19 cellular contexts compared by ENCODE assay signal in the genomic region with DNA sequence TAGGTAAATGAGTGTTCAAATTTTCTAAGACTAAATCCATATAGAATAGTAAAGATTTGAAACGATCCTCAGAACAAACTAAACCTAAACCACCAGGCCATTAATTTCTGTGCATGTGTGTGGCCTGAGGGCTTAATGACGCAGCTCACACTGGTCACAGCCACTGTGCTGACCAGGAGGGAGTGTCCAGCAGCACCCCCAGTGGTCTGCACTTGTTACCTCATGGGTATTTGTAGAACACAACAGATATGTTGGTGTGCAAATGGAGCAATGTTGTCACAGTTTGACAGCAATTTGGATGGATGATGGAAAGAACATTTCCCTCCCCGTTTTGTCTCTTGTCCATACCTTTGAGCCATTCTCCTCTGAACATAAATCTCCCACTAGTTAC.
A peak's percentile ranks its signal among the peaks of the same experiment; 100 is the strongest.
DNase-seq lines count a peak whose midpoint lies in the region; ATAC-seq and TF ChIP-seq lines count a peak whose summit lies in the region.
"Had no signal": no experiment of that assay in that cellular context is flagged by ENCODE, and none has a peak within 500 bp of the region (broad histone marks: within the 10 kb centered on the region; RNA-seq: fewer than 3 reads in every experiment).

No MANE protein-coding gene starts in this region.

- H3K36me3 ChIP-seq in H7 (replicated peaks; ENCODE audit: control insufficient read depth, insufficient read depth, low read length) (no peaks in the 10 kb centered on the region), kidney epithelial cell (ENCODE audit: control insufficient read depth, insufficient read depth, low read length) (no peaks in the 10 kb centered on the region), tibial artery (no peaks in the 10 kb centered on the region), tibial nerve (no peaks in the 10 kb centered on the region)
- H3K36me3 ChIP-seq: HAP-1, left lung, right atrium auricular region, SJSA1, transverse colon had no signal

- no peaks in the 10 kb centered on the region for H3K27me3 ChIP-seq in H7 (ENCODE audit: control insufficient read depth, insufficient read depth, low read length)
- H3K27me3 ChIP-seq in kidney epithelial cell (ENCODE audit: control insufficient read depth, insufficient read depth, low read length): peaks cover 2% of the 10 kb centered on the region
- H3K27me3 ChIP-seq in tibial artery: no peaks in the 10 kb centered on the region
- no peaks in the 10 kb centered on the region for H3K27me3 ChIP-seq in tibial nerve
- H3K27me3 ChIP-seq: left lung, right atrium auricular region, SJSA1, transverse colon had no signal

- TF ChIP-seq POLR2A in tibial nerve (IDR thresholded peaks at IDR 0.05): no peak

- no peak overlapping the region for H3K27ac ChIP-seq in tibial artery
- H3K27ac ChIP-seq in tibial nerve: no peak overlapping the region
- H3K27ac ChIP-seq: left lung, right atrium auricular region, SJSA1, transverse colon had no signal

- ATAC-seq in SK-N-SH treated with all-trans-retinoic acid at 6 μM for 48 hours: peak; percentile 43; the same call in 1 of the 3 replicates
- no peak for ATAC-seq in HG02970 (IDR thresholded peaks at IDR 0.05; ENCODE audit: low FRiP score, unreplicated experiment)
- ATAC-seq: activated T-helper 17 cell treated with anti-CD3 and anti-CD28 coated beads, Interleukin-2, amount 50 U/mL, for 72 hours; left lung had no signal

- DNase-seq in AG10803 (ENCODE audit: low read depth): no peak
- peak; percentile 22 for DNase-seq in H7
- no peak for DNase-seq in kidney epithelial cell (ENCODE audit: low read depth)
- no peak for DNase-seq in UCSD-AML1 (lab: John Stamatoyannopoulos, UW; ENCODE audit: unreplicated experiment)
- no peak for DNase-seq in tibial artery
- DNase-seq in tibial nerve (ENCODE audit: low spot score in 2 of 2): no peak
- DNase-seq: activated CD4-positive, alpha-beta memory T cell treated with anti-CD3 and anti-CD28 coated beads, Interleukin-2, amount 10 ng/mL, durations not matched to agents 7 days and 5 days; amniotic stem cell; cortex of kidney; left lung; NCI-H1436; stimulated activated CD4-positive, alpha-beta T cell treated with anti-CD3 and anti-CD28 coated beads, Interleukin-4, amount 100 ng/mL, for 1 hour; transverse colon had no signal

- TF ChIP-seq CTCF in AG10803 (conservative IDR thresholded peaks at IDR 0.05; ENCODE audit: low read length): peak; percentile 18; the same call in 1 of the 2 replicates
- peak; percentile 46 for TF ChIP-seq CTCF in kidney epithelial cell (IDR thresholded peaks at IDR 0.05; ENCODE audit: insufficient read depth, low read length, poor library complexity, severe bottlenecking)
- TF ChIP-seq CTCF in tibial artery (IDR thresholded peaks at IDR 0.05): no peak
- TF ChIP-seq CTCF in tibial nerve (IDR thresholded peaks at IDR 0.05): no peak

- 49 to 68% methylated on average over 3 of the region's 3 CpGs for WGBS in tibial nerve, 2 donors

- no peaks in the 10 kb centered on the region for H3K4me1 ChIP-seq in tibial artery
- H3K4me1 ChIP-seq in tibial nerve: no peaks in the 10 kb centered on the region
- H3K4me1 ChIP-seq: HAP-1, left lung, transverse colon had no signal

- H3K4me3 ChIP-seq in AG10803 (ENCODE audit: low read length) (no peak overlapping the region), H7 (ENCODE audit: insufficient read depth, low read depth, low read length) (no peak overlapping the region), kidney epithelial cell (ENCODE audit: low read depth, low read length) (no peak overlapping the region), tibial artery (no peak overlapping the region), tibial nerve (no peak overlapping the region)
- H3K4me3 ChIP-seq: HAP-1, left lung, right atrium auricular region, SJSA1, transverse colon had no signal

- H3K9me3 ChIP-seq in tibial artery: no peaks in the 10 kb centered on the region
- H3K9me3 ChIP-seq in tibial nerve: no peaks in the 10 kb centered on the region
- H3K9me3 ChIP-seq: HAP-1, left lung, right atrium auricular region, SJSA1, transverse colon had no signal

- intact Hi-C loops in tibial artery (cut with DNase I; ENCODE audit: low total_unique reads): no loop called here

- TF ChIP-seq EP300 in tibial nerve (IDR thresholded peaks at IDR 0.05): no peak

TF ChIP-seq in SK-N-SH treated with all-trans-retinoic acid at 6 μM for 48 hours, 23 proteins besides CTCF, POLR2A, EP300 and RAD21 (continues in another document):
- TF ChIP-seq, protein P1, sequence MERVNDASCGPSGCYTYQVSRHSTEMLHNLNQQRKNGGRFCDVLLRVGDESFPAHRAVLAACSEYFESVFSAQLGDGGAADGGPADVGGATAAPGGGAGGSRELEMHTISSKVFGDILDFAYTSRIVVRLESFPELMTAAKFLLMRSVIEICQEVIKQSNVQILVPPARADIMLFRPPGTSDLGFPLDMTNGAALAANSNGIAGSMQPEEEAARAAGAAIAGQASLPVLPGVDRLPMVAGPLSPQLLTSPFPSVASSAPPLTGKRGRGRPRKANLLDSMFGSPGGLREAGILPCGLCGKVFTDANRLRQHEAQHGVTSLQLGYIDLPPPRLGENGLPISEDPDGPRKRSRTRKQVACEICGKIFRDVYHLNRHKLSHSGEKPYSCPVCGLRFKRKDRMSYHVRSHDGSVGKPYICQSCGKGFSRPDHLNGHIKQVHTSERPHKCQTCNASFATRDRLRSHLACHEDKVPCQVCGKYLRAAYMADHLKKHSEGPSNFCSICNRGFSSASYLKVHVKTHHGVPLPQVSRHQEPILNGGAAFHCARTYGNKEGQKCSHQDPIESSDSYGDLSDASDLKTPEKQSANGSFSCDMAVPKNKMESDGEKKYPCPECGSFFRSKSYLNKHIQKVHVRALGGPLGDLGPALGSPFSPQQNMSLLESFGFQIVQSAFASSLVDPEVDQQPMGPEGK (CRISPR knock-in tag; IDR thresholded peaks at IDR 0.05; ENCODE audit: borderline replicate concordance): no peak
- no peak for TF ChIP-seq ESRRG (CRISPR knock-in tag; IDR thresholded peaks at IDR 0.05)
- no peak for TF ChIP-seq PPARA (CRISPR knock-in tag; IDR thresholded peaks at IDR 0.05; ENCODE audit: borderline replicate concordance)
- no peak for TF ChIP-seq ZNF8 (CRISPR knock-in tag; IDR thresholded peaks at IDR 0.05)
- TF ChIP-seq OSR1 (CRISPR knock-in tag; IDR thresholded peaks at IDR 0.05): no peak
- no peak for TF ChIP-seq ZC3H10 (CRISPR knock-in tag; IDR thresholded peaks at IDR 0.05)
- no peak for TF ChIP-seq CSDC2 (CRISPR knock-in tag; IDR thresholded peaks at IDR 0.05)
- no peak for TF ChIP-seq ZFP30 (CRISPR knock-in tag; IDR thresholded peaks at IDR 0.05)
- TF ChIP-seq, protein P2, sequence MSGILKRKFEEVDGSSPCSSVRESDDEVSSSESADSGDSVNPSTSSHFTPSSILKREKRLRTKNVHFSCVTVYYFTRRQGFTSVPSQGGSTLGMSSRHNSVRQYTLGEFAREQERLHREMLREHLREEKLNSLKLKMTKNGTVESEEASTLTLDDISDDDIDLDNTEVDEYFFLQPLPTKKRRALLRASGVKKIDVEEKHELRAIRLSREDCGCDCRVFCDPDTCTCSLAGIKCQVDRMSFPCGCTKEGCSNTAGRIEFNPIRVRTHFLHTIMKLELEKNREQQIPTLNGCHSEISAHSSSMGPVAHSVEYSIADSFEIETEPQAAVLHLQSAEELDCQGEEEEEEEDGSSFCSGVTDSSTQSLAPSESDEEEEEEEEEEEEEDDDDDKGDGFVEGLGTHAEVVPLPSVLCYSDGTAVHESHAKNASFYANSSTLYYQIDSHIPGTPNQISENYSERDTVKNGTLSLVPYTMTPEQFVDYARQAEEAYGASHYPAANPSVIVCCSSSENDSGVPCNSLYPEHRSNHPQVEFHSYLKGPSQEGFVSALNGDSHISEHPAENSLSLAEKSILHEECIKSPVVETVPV (CRISPR knock-in tag; IDR thresholded peaks at IDR 0.05): no peak
- no peak for TF ChIP-seq ARNTL (CRISPR knock-in tag; IDR thresholded peaks at IDR 0.05; ENCODE audit: borderline replicate concordance, low read depth)
- TF ChIP-seq RARB (CRISPR knock-in tag; IDR thresholded peaks at IDR 0.05): no peak
- TF ChIP-seq ZNF565 (CRISPR knock-in tag; conservative IDR thresholded peaks at IDR 0.05; ENCODE audit: low read depth): no peak
- TF ChIP-seq ZNF70 (CRISPR knock-in tag; IDR thresholded peaks at IDR 0.05): no peak
- TF ChIP-seq TOX (CRISPR knock-in tag; IDR thresholded peaks at IDR 0.05; ENCODE audit: borderline replicate concordance): no peak
- no peak for TF ChIP-seq GLIS3 (CRISPR knock-in tag; IDR thresholded peaks at IDR 0.05)
- TF ChIP-seq, protein P3, sequence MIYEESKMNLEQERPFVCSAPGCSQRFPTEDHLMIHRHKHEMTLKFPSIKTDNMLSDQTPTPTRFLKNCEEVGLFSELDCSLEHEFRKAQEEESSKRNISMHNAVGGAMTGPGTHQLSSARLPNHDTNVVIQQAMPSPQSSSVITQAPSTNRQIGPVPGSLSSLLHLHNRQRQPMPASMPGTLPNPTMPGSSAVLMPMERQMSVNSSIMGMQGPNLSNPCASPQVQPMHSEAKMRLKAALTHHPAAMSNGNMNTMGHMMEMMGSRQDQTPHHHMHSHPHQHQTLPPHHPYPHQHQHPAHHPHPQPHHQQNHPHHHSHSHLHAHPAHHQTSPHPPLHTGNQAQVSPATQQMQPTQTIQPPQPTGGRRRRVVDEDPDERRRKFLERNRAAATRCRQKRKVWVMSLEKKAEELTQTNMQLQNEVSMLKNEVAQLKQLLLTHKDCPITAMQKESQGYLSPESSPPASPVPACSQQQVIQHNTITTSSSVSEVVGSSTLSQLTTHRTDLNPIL (CRISPR knock-in tag; IDR thresholded peaks at IDR 0.05; ENCODE audit: low read depth): no peak
- TF ChIP-seq, protein P4, sequence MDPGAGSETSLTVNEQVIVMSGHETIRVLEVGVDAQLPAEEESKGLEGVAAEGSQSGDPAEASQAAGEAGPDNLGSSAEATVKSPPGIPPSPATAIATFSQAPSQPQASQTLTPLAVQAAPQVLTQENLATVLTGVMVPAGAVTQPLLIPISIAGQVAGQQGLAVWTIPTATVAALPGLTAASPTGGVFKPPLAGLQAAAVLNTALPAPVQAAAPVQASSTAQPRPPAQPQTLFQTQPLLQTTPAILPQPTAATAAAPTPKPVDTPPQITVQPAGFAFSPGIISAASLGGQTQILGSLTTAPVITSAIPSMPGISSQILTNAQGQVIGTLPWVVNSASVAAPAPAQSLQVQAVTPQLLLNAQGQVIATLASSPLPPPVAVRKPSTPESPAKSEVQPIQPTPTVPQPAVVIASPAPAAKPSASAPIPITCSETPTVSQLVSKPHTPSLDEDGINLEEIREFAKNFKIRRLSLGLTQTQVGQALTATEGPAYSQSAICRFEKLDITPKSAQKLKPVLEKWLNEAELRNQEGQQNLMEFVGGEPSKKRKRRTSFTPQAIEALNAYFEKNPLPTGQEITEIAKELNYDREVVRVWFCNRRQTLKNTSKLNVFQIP (CRISPR knock-in tag; IDR thresholded peaks at IDR 0.05; ENCODE audit: borderline replicate concordance, low read depth): no peak

Comparison
In these comparisons a context has a peak if more than half of its experiments do, and no peak if none do; other contexts are left out.
1. CTCF ChIP-seq: peak in AG10803 (single experiment) and kidney epithelial cell (single experiment); none in tibial artery (0 of 2) and tibial nerve (0 of 5).